1 cellular context compared by ENCODE assay signal in genomic region chr1:225554216-225554812, GRCh38.
TF ChIP-seq lines count a peak whose summit lies in the region.

No MANE protein-coding gene starts in this region.

TF ChIP-seq in GM23338, 12 proteins besides CTCF, POLR2A, EP300 and RAD21 (continued from another document):
- no peak for TF ChIP-seq ZNF462 (CRISPR knock-in tag; IDR thresholded peaks at IDR 0.05)
